In the genomic region with DNA sequence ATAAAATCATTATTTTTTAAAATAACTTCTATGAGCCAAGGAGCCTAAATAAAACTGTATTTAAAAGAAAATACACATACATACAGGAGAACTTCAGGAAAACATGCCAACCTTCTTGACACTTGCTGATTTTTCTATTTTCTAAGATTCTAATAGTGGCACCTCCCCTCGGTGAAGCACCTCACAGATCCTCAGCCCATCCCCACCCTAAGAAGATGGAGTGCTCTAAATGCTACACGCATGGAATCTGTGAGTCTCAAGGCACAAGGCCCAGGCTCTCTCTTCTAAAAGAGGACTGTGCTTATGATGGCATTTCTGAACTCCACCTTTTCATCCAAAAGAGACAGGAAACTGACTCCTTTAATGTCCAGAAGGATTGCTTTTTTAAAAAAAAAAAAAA, we compare ENCODE assay signal across 35 cellular contexts. TPM values are rescaled to one million over a fixed set of nuclear protein-coding genes. Genes with fewer than 3 reads are reported as not detected.
DNase-seq lines count a peak whose midpoint lies in the region; ATAC-seq and TF ChIP-seq lines count a peak whose summit lies in the region.
"Had no signal": no experiment of that assay in that cellular context is flagged by ENCODE, and none has a peak within 500 bp of the region (broad histone marks: within the 10 kb centered on the region; RNA-seq: fewer than 3 reads in every experiment).

No MANE protein-coding gene starts in this region.

- DNase-seq in caudate nucleus (lab: John Stamatoyannopoulos, UW) (peak in 4 of 61 donors; percentile 2 to 62 (median 25)), neural progenitor cell (ENCODE audit: low spot score) (no peak), sigmoid colon (no peak), T-helper 9 cell (no peak), mesendoderm (no peak)
- no peak for DNase-seq in activated CD4-positive, alpha-beta T cell treated with anti-CD3 and anti-CD28 coated beads, Interleukin-2, amount 50 U/mL, for 4 hours
- DNase-seq: 8988T; ACHN; AML-193; BE2C; C1 segment of cervical spinal cord; Calu3; CD4-positive, alpha-beta memory T cell; CD4-positive, alpha-beta T cell; CD4-positive, CD25-positive, alpha-beta regulatory T cell; CD8-positive, alpha-beta memory T cell; CD8-positive, alpha-beta T cell; COR-L47; DMS 273 treated with DMSO at 0.1 percent for 48 hours; DMS153; DMS53; DMS79; DMS79 treated with DMSO at 0.1 percent for 48 hours; DND-41; EL had no signal

- ATAC-seq in GM18909 (IDR thresholded peaks at IDR 0.05; ENCODE audit: poor library complexity, unreplicated experiment): no peak
- ATAC-seq: A549; CD8-positive, alpha-beta T cell had no signal

- H3K79me2 ChIP-seq in neural progenitor cell (ENCODE audit: low read depth) (no peaks in the 10 kb centered on the region), mesendoderm (ENCODE audit: control insufficient read depth, insufficient read depth, low read length) (no peaks in the 10 kb centered on the region)

- H3K27ac Mint-ChIP-seq in neural progenitor cell: no peak overlapping the region
- H3K27ac Mint-ChIP-seq: B cell; CD14-positive monocyte; CD4-positive, alpha-beta memory T cell; CD4-positive, alpha-beta T cell; CD8-positive, alpha-beta T cell had no signal

- H3K56ac ChIP-seq in mesendoderm (ENCODE audit: low read length): no peak overlapping the region

- H2BK5ac ChIP-seq in mesendoderm (ENCODE audit: low read length): no peak overlapping the region

- peaks cover 7% of the 10 kb centered on the region for H3K36me3 Mint-ChIP-seq in neural progenitor cell

- H3K27ac ChIP-seq in VCaP: peak overlapping the region; percentile 71
- peak overlapping the region; percentile 4 for H3K27ac ChIP-seq in caudate nucleus (ENCODE audit: low read depth, low read length)
- H3K27ac ChIP-seq in neural progenitor cell: no peak overlapping the region
- peak overlapping the region in 3 of 4 donors; percentile 66 to 71 (median 69) for H3K27ac ChIP-seq in sigmoid colon
- no peak overlapping the region for H3K27ac ChIP-seq in mesendoderm (ENCODE audit: low read depth, low read length)
- H3K27ac ChIP-seq: 22Rv1; A549; BLaER1; BLaER1 treated with 17β-estradiol and CSF1 and Interleukin-3, amounts not matched to agents 10 nM and 100 nM; C4-2B had no signal

- H3K9me3 Mint-ChIP-seq in neural progenitor cell: no peaks in the 10 kb centered on the region
- H3K9me3 Mint-ChIP-seq: CD4-positive, alpha-beta memory T cell; CD4-positive, alpha-beta T cell; CD4-positive, CD25-positive, alpha-beta regulatory T cell; CD8-positive, alpha-beta T cell had no signal

- no peak overlapping the region for H4K5ac ChIP-seq in mesendoderm (ENCODE audit: low read length)

- H3K23ac ChIP-seq in mesendoderm (ENCODE audit: low read length): no peak overlapping the region

- intact Hi-C loops in sigmoid colon (cut with DNase I): loop anchor here (1.0 kb wide), 1 partner anchor 17 kb away; no protein-coding TSS in a partner anchor

- no peak overlapping the region for H3K4ac ChIP-seq in mesendoderm (ENCODE audit: low read depth, low read length)

- no peaks in the 10 kb centered on the region for H3K79me1 ChIP-seq in mesendoderm (ENCODE audit: low read length)

- no peaks in the 10 kb centered on the region for H3K9me3 ChIP-seq in neural progenitor cell (ENCODE audit: low read depth)
- H3K9me3 ChIP-seq in sigmoid colon: no peaks in the 10 kb centered on the region
- H3K9me3 ChIP-seq: A549; BE2C; BLaER1; BLaER1 treated with 17β-estradiol and CSF1 and Interleukin-3, amounts not matched to agents 10 nM and 100 nM; Caco-2 had no signal

- no peak overlapping the region for H2BK15ac ChIP-seq in mesendoderm (replicated peaks; ENCODE audit: low read depth)

- H3K18ac ChIP-seq in mesendoderm (ENCODE audit: low read length): no peak overlapping the region

- no peak overlapping the region for H3K4me2 ChIP-seq in neural progenitor cell
- no peak overlapping the region for H3K4me2 ChIP-seq in mesendoderm (ENCODE audit: low read length)
- H3K4me2 ChIP-seq: A549; BLaER1; BLaER1 treated with 17β-estradiol and CSF1 and Interleukin-3, amounts not matched to agents 10 nM and 100 nM had no signal

- H3F3A ChIP-seq in neural progenitor cell (ENCODE audit: low read depth): no peaks in the 10 kb centered on the region

- H3K36me3 ChIP-seq in neural progenitor cell (no peaks in the 10 kb centered on the region), sigmoid colon (peaks cover 0 to 38% (median 2%) of the 10 kb centered on the region in 4 donors), mesendoderm (ENCODE audit: control insufficient read depth, insufficient read depth, low read length) (no peaks in the 10 kb centered on the region)
- H3K36me3 ChIP-seq: BE2C had no signal

- 96 to 98% methylated on average over 2 of the region's 2 CpGs for WGBS in sigmoid colon, 2 donors
- no CpG with 5 or more reads among the region's 2 CpGs for WGBS in mesendoderm (ENCODE audit: extremely low coverage, insufficient coverage, low lambda C conversion rate)

- no peak for TF ChIP-seq CTCF in VCaP (conservative IDR thresholded peaks at IDR 0.05)
- no peak for TF ChIP-seq CTCF in neural progenitor cell (IDR thresholded peaks at IDR 0.05)
- no peak for TF ChIP-seq CTCF in sigmoid colon (IDR thresholded peaks at IDR 0.05)

- H4K8ac ChIP-seq in mesendoderm (ENCODE audit: low read depth, low read length): no peak overlapping the region

- H3K9ac ChIP-seq in neural progenitor cell: peak overlapping the region; percentile 19
- no peak overlapping the region for H3K9ac ChIP-seq in mesendoderm (ENCODE audit: low read length)
- H3K9ac ChIP-seq: BLaER1; BLaER1 treated with 17β-estradiol and CSF1 and Interleukin-3, amounts not matched to agents 10 nM and 100 nM had no signal

- TF ChIP-seq EP300 in sigmoid colon (IDR thresholded peaks at IDR 0.05): no peak

- H3K27me3 Mint-ChIP-seq in neural progenitor cell (ENCODE audit: insufficient read depth, low read depth): no peaks in the 10 kb centered on the region
- H3K27me3 Mint-ChIP-seq: B cell; CD4-positive, alpha-beta memory T cell; CD4-positive, alpha-beta T cell; CD4-positive, CD25-positive, alpha-beta regulatory T cell had no signal

- no peak overlapping the region for H3K4me3 Mint-ChIP-seq in neural progenitor cell
- H3K4me3 Mint-ChIP-seq: B cell; CD14-positive monocyte; CD4-positive, alpha-beta memory T cell; CD4-positive, alpha-beta T cell; CD4-positive, CD25-positive, alpha-beta regulatory T cell; CD8-positive, alpha-beta memory T cell; CD8-positive, alpha-beta T cell had no signal

- H2BK120ac ChIP-seq in mesendoderm (ENCODE audit: low read depth, low read length): no peak overlapping the region

- H2AK5ac ChIP-seq in mesendoderm (ENCODE audit: low read length): no peak overlapping the region

- H2AFZ ChIP-seq in neural progenitor cell (replicated peaks): no peak overlapping the region

- H3K4me1 ChIP-seq in neural progenitor cell (no peaks in the 10 kb centered on the region), sigmoid colon (peaks cover 0 to 9% (median 0%) of the 10 kb centered on the region in 4 donors), mesendoderm (ENCODE audit: control insufficient read depth, low read depth, low read length) (peaks cover 2% of the 10 kb centered on the region)
- H3K4me1 ChIP-seq: A549; BE2C; BLaER1; BLaER1 treated with 17β-estradiol and CSF1 and Interleukin-3, amounts not matched to agents 10 nM and 100 nM had no signal

- no peaks in the 10 kb centered on the region for H3K27me3 ChIP-seq in neural progenitor cell
- no peaks in the 10 kb centered on the region for H3K27me3 ChIP-seq in sigmoid colon
- no peaks in the 10 kb centered on the region for H3K27me3 ChIP-seq in mesendoderm (ENCODE audit: insufficient read depth, low read length, poor library complexity)
- H3K27me3 ChIP-seq: BE2C; BLaER1; BLaER1 treated with 17β-estradiol and CSF1 and Interleukin-3, amounts not matched to agents 10 nM and 100 nM had no signal

- H4K20me1 ChIP-seq in neural progenitor cell (ENCODE audit: low read depth): no peaks in the 10 kb centered on the region
- H4K20me1 ChIP-seq: BLaER1 had no signal

- no peaks in the 10 kb centered on the region for H3K4me1 Mint-ChIP-seq in neural progenitor cell

- no peak for TF ChIP-seq POLR2A in sigmoid colon (IDR thresholded peaks at IDR 0.05)

- H3K4me3 ChIP-seq in neural progenitor cell (no peak overlapping the region), sigmoid colon (no peak overlapping the region), mesendoderm (ENCODE audit: low read length) (no peak overlapping the region)
- H3K4me3 ChIP-seq: A549; BLaER1; BLaER1 treated with 17β-estradiol and CSF1 and Interleukin-3, amounts not matched to agents 10 nM and 100 nM had no signal

RNA-seq across cellular contexts. Expression of gene RTTN, which starts 56.3 kb away (rescaled TPM):
- total RNA-seq in neural progenitor cell (ENCODE audit: low replicate concordance) (44.4 and 52.4 TPM in 2 replicates), sigmoid colon (10 to 100 TPM; 11.3 to 18.2 (median 15.2) TPM)
- 1 to 10 TPM; 1.4 to 5.2 (median 2.4) TPM for polyA plus RNA-seq in sigmoid colon
- 6.4 TPM for polyA plus RNA-seq in mesendoderm (2013, experiment 1 of 2)
- polyA plus RNA-seq in mesendoderm (2013, experiment 2 of 2): 6.1 TPM

Comparison
In these comparisons a context has a peak if more than half of its experiments do, and no peak if none do; other contexts are left out.
1. H3K27ac ChIP-seq: peak in VCaP (single experiment), caudate nucleus (single experiment) and sigmoid colon (3 of 4); none in neural progenitor cell (single experiment) and mesendoderm (single experiment).